ENCODE assay signal across 1 cellular context in genomic region chr11:68343761-68344256, GRCh38.
TF ChIP-seq lines count a peak whose summit lies in the region.

No MANE protein-coding gene starts in this region.

TF ChIP-seq in HepG2, 621 proteins besides CTCF, POLR2A, EP300 and RAD21 (continued from another document and continues in another):
- TF ChIP-seq ARID4A (CRISPR knock-in tag; IDR thresholded peaks at IDR 0.05; ENCODE audit: borderline replicate concordance), result peak; percentile 23; the same call in 1 of the 2 replicates
- TF ChIP-seq ZNF446 (CRISPR knock-in tag; IDR thresholded peaks at IDR 0.05), result no peak
- TF ChIP-seq ZBTB2 (CRISPR knock-in tag; IDR thresholded peaks at IDR 0.05; ENCODE audit: low read depth), result no peak
- no peak for TF ChIP-seq ZNF713 (CRISPR knock-in tag; IDR thresholded peaks at IDR 0.05)
- no peak for TF ChIP-seq PTBP1 (IDR thresholded peaks at IDR 0.05; ENCODE audit: low read depth, low read length, poor library complexity, severe bottlenecking)
- no peak for TF ChIP-seq AHR (CRISPR knock-in tag; IDR thresholded peaks at IDR 0.05)
- TF ChIP-seq ZNF432 (CRISPR knock-in tag; IDR thresholded peaks at IDR 0.05; ENCODE audit: borderline replicate concordance), result no peak
- no peak for TF ChIP-seq SP1 (IDR thresholded peaks at IDR 0.05)
- no peak for TF ChIP-seq SP1 (CRISPR knock-in tag; IDR thresholded peaks at IDR 0.05)
- TF ChIP-seq GZF1 (CRISPR knock-in tag; IDR thresholded peaks at IDR 0.05), result no peak
- no peak for TF ChIP-seq AKAP8 (CRISPR knock-in tag; IDR thresholded peaks at IDR 0.05)
- peak; percentile 43 for TF ChIP-seq TEAD3 (CRISPR knock-in tag; optimal IDR thresholded peaks at IDR 0.05; ENCODE audit: borderline replicate concordance)
- no peak for TF ChIP-seq ARNT (IDR thresholded peaks at IDR 0.05)
- no peak for TF ChIP-seq ZNF749 (CRISPR knock-in tag; IDR thresholded peaks at IDR 0.05; ENCODE audit: borderline replicate concordance)
- no peak for TF ChIP-seq REL (CRISPR knock-in tag; conservative IDR thresholded peaks at IDR 0.05)
- no peak for TF ChIP-seq ZNF614 (CRISPR knock-in tag; IDR thresholded peaks at IDR 0.05; ENCODE audit: borderline replicate concordance)
- no peak for TF ChIP-seq DNMT1 (CRISPR knock-in tag; IDR thresholded peaks at IDR 0.05)
- no peak for TF ChIP-seq TBP (CRISPR knock-in tag; IDR thresholded peaks at IDR 0.05)
- no peak for TF ChIP-seq E2F2 (CRISPR knock-in tag; IDR thresholded peaks at IDR 0.05; ENCODE audit: borderline replicate concordance)
- TF ChIP-seq SNRNP70 (IDR thresholded peaks at IDR 0.05; ENCODE audit: low read depth, low read length), result no peak
- no peak for TF ChIP-seq ZNF841 (CRISPR knock-in tag; IDR thresholded peaks at IDR 0.05; ENCODE audit: borderline replicate concordance)
- no peak for TF ChIP-seq ARID3A (IDR thresholded peaks at IDR 0.05; ENCODE audit: low read depth, low read length)
- no peak for TF ChIP-seq GABPA (IDR thresholded peaks at IDR 0.05; ENCODE audit: low read depth, low read length)
- TF ChIP-seq GABPA (CRISPR knock-in tag; IDR thresholded peaks at IDR 0.05; ENCODE audit: low read depth), result no peak
- no peak for TF ChIP-seq ZNF276 (CRISPR knock-in tag; IDR thresholded peaks at IDR 0.05; ENCODE audit: low read depth)
- TF ChIP-seq ZBTB42 (CRISPR knock-in tag; IDR thresholded peaks at IDR 0.05), result no peak
- no peak for TF ChIP-seq GATAD1 (CRISPR knock-in tag; IDR thresholded peaks at IDR 0.05)
- TF ChIP-seq CHD4 (IDR thresholded peaks at IDR 0.05; ENCODE audit: borderline replicate concordance, low read length), result no peak
- TF ChIP-seq SMYD3 (CRISPR knock-in tag; IDR thresholded peaks at IDR 0.05), result no peak
- no peak for TF ChIP-seq ZNF776 (CRISPR knock-in tag; IDR thresholded peaks at IDR 0.05)
- TF ChIP-seq KDM6A (CRISPR knock-in tag; IDR thresholded peaks at IDR 0.05; ENCODE audit: low read depth), result no peak
- peak; percentile 97 for TF ChIP-seq ZNF441 (CRISPR knock-in tag; IDR thresholded peaks at IDR 0.05; ENCODE audit: borderline replicate concordance)
- no peak for TF ChIP-seq TGIF2 (CRISPR knock-in tag; IDR thresholded peaks at IDR 0.05)
- no peak for TF ChIP-seq THAP11 (CRISPR knock-in tag; IDR thresholded peaks at IDR 0.05)
- no peak for TF ChIP-seq FOXM1 (CRISPR knock-in tag; IDR thresholded peaks at IDR 0.05)
- no peak for TF ChIP-seq ZNF12 (CRISPR knock-in tag; IDR thresholded peaks at IDR 0.05)
- no peak for TF ChIP-seq ZNF740 (CRISPR knock-in tag; IDR thresholded peaks at IDR 0.05)
- TF ChIP-seq NFAT5 (CRISPR knock-in tag; IDR thresholded peaks at IDR 0.05), result no peak
- no peak for TF ChIP-seq ZNF574 (CRISPR knock-in tag; IDR thresholded peaks at IDR 0.05)
- no peak for TF ChIP-seq TCF7 (IDR thresholded peaks at IDR 0.05; ENCODE audit: low read depth)
- TF ChIP-seq ZNF232 (CRISPR knock-in tag; IDR thresholded peaks at IDR 0.05; ENCODE audit: borderline replicate concordance), result no peak
- no peak; the same call in 1 of the 2 replicates for TF ChIP-seq ZNF788 (CRISPR knock-in tag; IDR thresholded peaks at IDR 0.05; ENCODE audit: borderline replicate concordance)
- TF ChIP-seq ZEB1 (IDR thresholded peaks at IDR 0.05; ENCODE audit: insufficient replicate concordance, low read depth), result no peak
